Comparison of ENCODE assay signal across 9 cellular contexts in genomic region chr3:183880121-183880520, GRCh38.
"Had no signal": no experiment of that assay in that cellular context is flagged by ENCODE, and none has a peak within 500 bp of the region (broad histone marks: within the 10 kb centered on the region; RNA-seq: fewer than 3 reads in every experiment).

No MANE protein-coding gene starts in this region.

- H3K9me3 ChIP-seq: esophagus muscularis mucosa, thyroid gland had no signal

- H3K27ac ChIP-seq: esophagus muscularis mucosa, neural progenitor cell, parathyroid adenoma, thyroid gland had no signal

- H3K36me3 ChIP-seq: neural progenitor cell had no signal

- H3K9me3 Mint-ChIP-seq: activated naive CD4-positive, alpha-beta T cell treated with anti-CD3 and anti-CD28 coated beads, Interleukin-2, amount 10 ng/mL, durations not matched to agents 7 days and 5 days; neural progenitor cell; stimulated activated effector memory CD8-positive, alpha-beta T cell treated with anti-CD3 and anti-CD28 coated beads, Interleukin-12 subunit alpha, Interleukin-12 subunit beta, amount 100 ng/mL, for 72 hours had no signal

- H3K4me3 ChIP-seq: esophagus muscularis mucosa, neural progenitor cell, thyroid gland had no signal

- H3K27me3 ChIP-seq: esophagus muscularis mucosa, neural progenitor cell, thyroid gland had no signal

- H3K27ac Mint-ChIP-seq: neural progenitor cell; stimulated activated effector memory CD8-positive, alpha-beta T cell treated with anti-CD3 and anti-CD28 coated beads, Interleukin-12 subunit alpha, Interleukin-12 subunit beta, amount 100 ng/mL, for 72 hours had no signal

- H3K4me3 Mint-ChIP-seq: activated naive CD4-positive, alpha-beta T cell treated with anti-CD3 and anti-CD28 coated beads, Interleukin-2, amount 10 ng/mL, durations not matched to agents 7 days and 5 days; neural progenitor cell; stimulated activated effector memory CD8-positive, alpha-beta T cell treated with anti-CD3 and anti-CD28 coated beads, Interleukin-12 subunit alpha, Interleukin-12 subunit beta, amount 100 ng/mL, for 72 hours had no signal

- DNase-seq: activated CD4-positive, alpha-beta T cell treated with anti-CD3 and anti-CD28 coated beads, Interleukin-2, amount 50 U/mL, for 4 hours; activated naive CD4-positive, alpha-beta T cell treated with anti-CD3 and anti-CD28 coated beads, Interleukin-2, amount 10 ng/mL, durations not matched to agents 7 days and 5 days; hippocampal formation; thyroid gland had no signal

- ATAC-seq: left lobe of liver; stimulated activated effector memory CD8-positive, alpha-beta T cell treated with anti-CD3 and anti-CD28 coated beads, Interleukin-12 subunit alpha, Interleukin-12 subunit beta, amount 100 ng/mL, for 72 hours had no signal
